Comparison of ENCODE assay signal across 1 cellular context in genomic region chr16:57185446-57185944, GRCh38.
TF ChIP-seq lines count a peak whose summit lies in the region.

No MANE protein-coding gene starts in this region.

TF ChIP-seq in HepG2, 621 proteins besides CTCF, POLR2A, EP300 and RAD21 (continued from another document and continues in another):
- TF ChIP-seq, protein P1, sequence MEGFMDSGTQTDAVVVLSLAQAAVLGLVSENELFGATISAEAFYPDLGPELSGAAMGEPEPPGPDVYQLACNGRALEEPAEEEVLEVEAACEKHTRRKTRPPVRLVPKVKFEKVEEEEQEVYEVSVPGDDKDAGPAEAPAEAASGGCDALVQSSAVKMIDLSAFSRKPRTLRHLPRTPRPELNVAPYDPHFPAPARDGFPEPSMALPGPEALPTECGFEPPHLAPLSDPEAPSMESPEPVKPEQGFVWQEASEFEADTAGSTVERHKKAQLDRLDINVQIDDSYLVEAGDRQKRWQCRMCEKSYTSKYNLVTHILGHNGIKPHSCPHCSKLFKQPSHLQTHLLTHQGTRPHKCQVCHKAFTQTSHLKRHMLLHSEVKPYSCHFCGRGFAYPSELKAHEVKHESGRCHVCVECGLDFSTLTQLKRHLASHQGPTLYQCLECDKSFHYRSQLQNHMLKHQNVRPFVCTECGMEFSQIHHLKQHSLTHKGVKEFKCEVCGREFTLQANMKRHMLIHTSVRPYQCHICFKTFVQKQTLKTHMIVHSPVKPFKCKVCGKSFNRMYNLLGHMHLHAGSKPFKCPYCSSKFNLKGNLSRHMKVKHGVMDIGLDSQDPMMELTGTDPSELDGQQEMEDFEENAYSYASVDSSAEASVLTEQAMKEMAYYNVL (CRISPR knock-in tag; IDR thresholded peaks at IDR 0.05; ENCODE audit: borderline replicate concordance) = peak; percentile 88
- TF ChIP-seq ZNF484 (CRISPR knock-in tag; IDR thresholded peaks at IDR 0.05; ENCODE audit: borderline replicate concordance, low read depth) (no peak), ZNF562 (CRISPR knock-in tag; IDR thresholded peaks at IDR 0.05; ENCODE audit: borderline replicate concordance) (no peak), LCORL (IDR thresholded peaks at IDR 0.05) (no peak), LCORL (CRISPR knock-in tag; IDR thresholded peaks at IDR 0.05) (no peak; the same call in 1 of the 2 replicates), ZNF773 (CRISPR knock-in tag; IDR thresholded peaks at IDR 0.05; ENCODE audit: borderline replicate concordance) (no peak), SIX4 (CRISPR knock-in tag; IDR thresholded peaks at IDR 0.05) (no peak), ZBTB1 (CRISPR knock-in tag; IDR thresholded peaks at IDR 0.05; ENCODE audit: borderline replicate concordance) (no peak), TMF1 (CRISPR knock-in tag; IDR thresholded peaks at IDR 0.05; ENCODE audit: low read depth) (no peak), U2AF2 (IDR thresholded peaks at IDR 0.05; ENCODE audit: low read depth, low read length) (0 out of 2 replicates have a peak, but pooled peaks have one; percentile 24), CC2D1A (CRISPR knock-in tag; IDR thresholded peaks at IDR 0.05) (no peak), PHB2 (IDR thresholded peaks at IDR 0.05; ENCODE audit: partially characterized antibody) (no peak), NAIF1 (CRISPR knock-in tag; IDR thresholded peaks at IDR 0.05; ENCODE audit: borderline replicate concordance) (no peak), ZNF446 (CRISPR knock-in tag; IDR thresholded peaks at IDR 0.05) (peak; percentile 88; the same call in 1 of the 2 replicates), NKX3-1 (CRISPR knock-in tag; IDR thresholded peaks at IDR 0.05) (peak; percentile 81; the same call in 1 of the 2 replicates), ZNF576 (CRISPR knock-in tag; IDR thresholded peaks at IDR 0.05) (peak; percentile 75; the same call in 1 of the 2 replicates), ZZZ3 (CRISPR knock-in tag; IDR thresholded peaks at IDR 0.05; ENCODE audit: borderline replicate concordance) (no peak), NR1H2 (CRISPR knock-in tag; IDR thresholded peaks at IDR 0.05; ENCODE audit: borderline replicate concordance, low read depth) (no peak), KMT2A (CRISPR knock-in tag; IDR thresholded peaks at IDR 0.05) (peak; percentile 90; the same call in 1 of the 2 replicates), ZNF350 (CRISPR knock-in tag; IDR thresholded peaks at IDR 0.05; ENCODE audit: borderline replicate concordance, low read depth) (peak; percentile 16; the same call in 1 of the 2 replicates), ARNT2 (CRISPR knock-in tag; IDR thresholded peaks at IDR 0.05; ENCODE audit: low read depth) (peak; percentile 50), MAFF (IDR thresholded peaks at IDR 0.05; ENCODE audit: low read depth, low read length) (no peak), ELF1 (CRISPR knock-in tag; IDR thresholded peaks at IDR 0.05) (no peak), KDM2A (CRISPR knock-in tag; IDR thresholded peaks at IDR 0.05; ENCODE audit: borderline replicate concordance, low read depth) (peak; percentile 36; the same call in 1 of the 2 replicates), CHD4 (IDR thresholded peaks at IDR 0.05; ENCODE audit: borderline replicate concordance, low read length) (no peak), MBD4 (IDR thresholded peaks at IDR 0.05; ENCODE audit: borderline replicate concordance, low read length) (no peak), MTF2 (CRISPR knock-in tag; IDR thresholded peaks at IDR 0.05; ENCODE audit: borderline replicate concordance) (no peak), MYNN (CRISPR knock-in tag; IDR thresholded peaks at IDR 0.05; ENCODE audit: low read depth) (no peak), PCBP1 (IDR thresholded peaks at IDR 0.05; ENCODE audit: borderline replicate concordance, low read depth, low read length) (no peak; the same call in 1 of the 2 replicates), GATAD1 (CRISPR knock-in tag; IDR thresholded peaks at IDR 0.05) (no peak), ZNF207 (IDR thresholded peaks at IDR 0.05; ENCODE audit: borderline replicate concordance) (no peak), ZNF572 (CRISPR knock-in tag; IDR thresholded peaks at IDR 0.05) (peak; percentile 65), HMG20B (CRISPR knock-in tag; conservative IDR thresholded peaks at IDR 0.05) (0 out of 2 replicates have a peak, but pooled peaks have one; percentile 33), ZNF879 (CRISPR knock-in tag; IDR thresholded peaks at IDR 0.05) (no peak), NR2C2 (CRISPR knock-in tag; IDR thresholded peaks at IDR 0.05; ENCODE audit: borderline replicate concordance) (peak; percentile 11; the same call in 1 of the 2 replicates), TFDP2 (CRISPR knock-in tag; IDR thresholded peaks at IDR 0.05) (0 out of 2 replicates have a peak, but pooled peaks have one; percentile 52), ZNF724P (CRISPR knock-in tag; IDR thresholded peaks at IDR 0.05; ENCODE audit: borderline replicate concordance) (peak; percentile 88; the same call in 1 of the 2 replicates), HNRNPLL (IDR thresholded peaks at IDR 0.05; ENCODE audit: low read depth, low read length, poor library complexity, severe bottlenecking) (peak; percentile 15), NCOR1 (IDR thresholded peaks at IDR 0.05; ENCODE audit: borderline replicate concordance, low read length) (no peak), SOX13 (IDR thresholded peaks at IDR 0.05) (no peak), SOX13 (CRISPR knock-in tag; conservative IDR thresholded peaks at IDR 0.05 in 1 of 2, IDR thresholded peaks at IDR 0.05 in 1 of 2) (0 out of 4 replicates have a peak, but pooled peaks of 1 of the 2 experiments have one; percentile 24), BHLHE40 (IDR thresholded peaks at IDR 0.05; ENCODE audit: low read length) (no peak), SALL1 (CRISPR knock-in tag; IDR thresholded peaks at IDR 0.05) (peak; percentile 49; the same call in 1 of the 2 replicates), ZNF34 (CRISPR knock-in tag; IDR thresholded peaks at IDR 0.05; ENCODE audit: borderline replicate concordance) (peak; percentile 47; the same call in 1 of the 2 replicates), MED13 (CRISPR knock-in tag; IDR thresholded peaks at IDR 0.05) (peak; percentile 64; the same call in 1 of the 2 replicates), KDM1A (CRISPR knock-in tag; IDR thresholded peaks at IDR 0.05) (no peak), MXD1 (CRISPR knock-in tag; IDR thresholded peaks at IDR 0.05) (peak; percentile 88), ZNF468 (CRISPR knock-in tag; IDR thresholded peaks at IDR 0.05) (no peak), ZNF619 (CRISPR knock-in tag; IDR thresholded peaks at IDR 0.05) (no peak; the same call in 1 of the 2 replicates), ZNF782 (CRISPR knock-in tag; IDR thresholded peaks at IDR 0.05; ENCODE audit: borderline replicate concordance) (no peak), ZNF660 (CRISPR knock-in tag; IDR thresholded peaks at IDR 0.05; ENCODE audit: borderline replicate concordance, low read depth) (no peak), ZFP36 (IDR thresholded peaks at IDR 0.05; ENCODE audit: borderline replicate concordance, low read depth, low read length, partially characterized antibody) (no peak), NPAS2 (CRISPR knock-in tag; IDR thresholded peaks at IDR 0.05; ENCODE audit: borderline replicate concordance) (no peak)
- TF ChIP-seq, protein P2, sequence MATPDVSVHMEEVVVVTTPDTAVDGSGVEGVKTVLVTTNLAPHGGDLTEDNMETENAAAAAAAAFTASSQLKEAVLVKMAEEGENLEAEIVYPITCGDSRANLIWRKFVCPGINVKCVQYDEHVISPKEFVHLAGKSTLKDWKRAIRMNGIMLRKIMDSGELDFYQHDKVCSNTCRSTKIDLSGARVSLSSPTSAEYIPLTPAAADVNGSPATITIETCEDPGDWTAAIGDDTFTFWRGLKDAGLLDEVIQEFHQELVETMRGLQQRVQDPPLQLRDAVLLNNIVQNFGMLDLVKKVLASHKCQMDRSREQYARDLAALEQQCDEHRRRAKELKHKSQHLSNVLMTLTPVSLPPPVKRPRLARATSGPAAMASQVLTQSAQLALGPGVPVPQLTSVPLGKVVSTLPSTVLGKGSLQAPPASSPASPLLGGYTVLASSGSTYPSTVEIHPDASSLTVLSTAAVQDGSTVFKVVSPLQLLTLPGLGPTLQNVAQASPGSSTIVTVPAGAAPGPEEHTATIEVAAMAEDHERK (CRISPR knock-in tag; IDR thresholded peaks at IDR 0.05; ENCODE audit: low read depth) = no peak
- TF ChIP-seq, protein P3, sequence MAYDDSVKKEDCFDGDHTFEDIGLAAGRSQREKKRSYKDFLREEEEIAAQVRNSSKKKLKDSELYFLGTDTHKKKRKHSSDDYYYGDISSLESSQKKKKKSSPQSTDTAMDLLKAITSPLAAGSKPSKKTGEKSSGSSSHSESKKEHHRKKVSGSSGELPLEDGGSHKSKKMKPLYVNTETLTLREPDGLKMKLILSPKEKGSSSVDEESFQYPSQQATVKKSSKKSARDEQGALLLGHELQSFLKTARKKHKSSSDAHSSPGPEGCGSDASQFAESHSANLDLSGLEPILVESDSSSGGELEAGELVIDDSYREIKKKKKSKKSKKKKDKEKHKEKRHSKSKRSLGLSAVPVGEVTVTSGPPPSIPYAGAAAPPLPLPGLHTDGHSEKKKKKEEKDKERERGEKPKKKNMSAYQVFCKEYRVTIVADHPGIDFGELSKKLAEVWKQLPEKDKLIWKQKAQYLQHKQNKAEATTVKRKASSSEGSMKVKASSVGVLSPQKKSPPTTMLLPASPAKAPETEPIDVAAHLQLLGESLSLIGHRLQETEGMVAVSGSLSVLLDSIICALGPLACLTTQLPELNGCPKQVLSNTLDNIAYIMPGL (CRISPR knock-in tag; IDR thresholded peaks at IDR 0.05; ENCODE audit: borderline replicate concordance in 1 of 2, low read depth in 1 of 2) = peak in 1 of 2 experiments; percentile 58; a peak in 3 of 4 replicates
- TF ChIP-seq, protein P4, sequence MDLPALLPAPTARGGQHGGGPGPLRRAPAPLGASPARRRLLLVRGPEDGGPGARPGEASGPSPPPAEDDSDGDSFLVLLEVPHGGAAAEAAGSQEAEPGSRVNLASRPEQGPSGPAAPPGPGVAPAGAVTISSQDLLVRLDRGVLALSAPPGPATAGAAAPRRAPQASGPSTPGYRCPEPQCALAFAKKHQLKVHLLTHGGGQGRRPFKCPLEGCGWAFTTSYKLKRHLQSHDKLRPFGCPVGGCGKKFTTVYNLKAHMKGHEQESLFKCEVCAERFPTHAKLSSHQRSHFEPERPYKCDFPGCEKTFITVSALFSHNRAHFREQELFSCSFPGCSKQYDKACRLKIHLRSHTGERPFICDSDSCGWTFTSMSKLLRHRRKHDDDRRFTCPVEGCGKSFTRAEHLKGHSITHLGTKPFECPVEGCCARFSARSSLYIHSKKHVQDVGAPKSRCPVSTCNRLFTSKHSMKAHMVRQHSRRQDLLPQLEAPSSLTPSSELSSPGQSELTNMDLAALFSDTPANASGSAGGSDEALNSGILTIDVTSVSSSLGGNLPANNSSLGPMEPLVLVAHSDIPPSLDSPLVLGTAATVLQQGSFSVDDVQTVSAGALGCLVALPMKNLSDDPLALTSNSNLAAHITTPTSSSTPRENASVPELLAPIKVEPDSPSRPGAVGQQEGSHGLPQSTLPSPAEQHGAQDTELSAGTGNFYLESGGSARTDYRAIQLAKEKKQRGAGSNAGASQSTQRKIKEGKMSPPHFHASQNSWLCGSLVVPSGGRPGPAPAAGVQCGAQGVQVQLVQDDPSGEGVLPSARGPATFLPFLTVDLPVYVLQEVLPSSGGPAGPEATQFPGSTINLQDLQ (CRISPR knock-in tag; IDR thresholded peaks at IDR 0.05) = peak; percentile 78; the same call in 1 of the 2 replicates
- TF ChIP-seq, protein P5, sequence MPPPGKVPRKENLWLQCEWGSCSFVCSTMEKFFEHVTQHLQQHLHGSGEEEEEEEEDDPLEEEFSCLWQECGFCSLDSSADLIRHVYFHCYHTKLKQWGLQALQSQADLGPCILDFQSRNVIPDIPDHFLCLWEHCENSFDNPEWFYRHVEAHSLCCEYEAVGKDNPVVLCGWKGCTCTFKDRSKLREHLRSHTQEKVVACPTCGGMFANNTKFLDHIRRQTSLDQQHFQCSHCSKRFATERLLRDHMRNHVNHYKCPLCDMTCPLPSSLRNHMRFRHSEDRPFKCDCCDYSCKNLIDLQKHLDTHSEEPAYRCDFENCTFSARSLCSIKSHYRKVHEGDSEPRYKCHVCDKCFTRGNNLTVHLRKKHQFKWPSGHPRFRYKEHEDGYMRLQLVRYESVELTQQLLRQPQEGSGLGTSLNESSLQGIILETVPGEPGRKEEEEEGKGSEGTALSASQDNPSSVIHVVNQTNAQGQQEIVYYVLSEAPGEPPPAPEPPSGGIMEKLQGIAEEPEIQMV (CRISPR knock-in tag; IDR thresholded peaks at IDR 0.05; ENCODE audit: low read depth) = no peak
- TF ChIP-seq, protein P6, sequence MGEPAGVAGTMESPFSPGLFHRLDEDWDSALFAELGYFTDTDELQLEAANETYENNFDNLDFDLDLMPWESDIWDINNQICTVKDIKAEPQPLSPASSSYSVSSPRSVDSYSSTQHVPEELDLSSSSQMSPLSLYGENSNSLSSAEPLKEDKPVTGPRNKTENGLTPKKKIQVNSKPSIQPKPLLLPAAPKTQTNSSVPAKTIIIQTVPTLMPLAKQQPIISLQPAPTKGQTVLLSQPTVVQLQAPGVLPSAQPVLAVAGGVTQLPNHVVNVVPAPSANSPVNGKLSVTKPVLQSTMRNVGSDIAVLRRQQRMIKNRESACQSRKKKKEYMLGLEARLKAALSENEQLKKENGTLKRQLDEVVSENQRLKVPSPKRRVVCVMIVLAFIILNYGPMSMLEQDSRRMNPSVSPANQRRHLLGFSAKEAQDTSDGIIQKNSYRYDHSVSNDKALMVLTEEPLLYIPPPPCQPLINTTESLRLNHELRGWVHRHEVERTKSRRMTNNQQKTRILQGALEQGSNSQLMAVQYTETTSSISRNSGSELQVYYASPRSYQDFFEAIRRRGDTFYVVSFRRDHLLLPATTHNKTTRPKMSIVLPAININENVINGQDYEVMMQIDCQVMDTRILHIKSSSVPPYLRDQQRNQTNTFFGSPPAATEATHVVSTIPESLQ (CRISPR knock-in tag; conservative IDR thresholded peaks at IDR 0.05) = no peak; the same call in 1 of the 2 replicates
